Comparison of ENCODE assay signal across 8 cellular contexts in the genomic region with DNA sequence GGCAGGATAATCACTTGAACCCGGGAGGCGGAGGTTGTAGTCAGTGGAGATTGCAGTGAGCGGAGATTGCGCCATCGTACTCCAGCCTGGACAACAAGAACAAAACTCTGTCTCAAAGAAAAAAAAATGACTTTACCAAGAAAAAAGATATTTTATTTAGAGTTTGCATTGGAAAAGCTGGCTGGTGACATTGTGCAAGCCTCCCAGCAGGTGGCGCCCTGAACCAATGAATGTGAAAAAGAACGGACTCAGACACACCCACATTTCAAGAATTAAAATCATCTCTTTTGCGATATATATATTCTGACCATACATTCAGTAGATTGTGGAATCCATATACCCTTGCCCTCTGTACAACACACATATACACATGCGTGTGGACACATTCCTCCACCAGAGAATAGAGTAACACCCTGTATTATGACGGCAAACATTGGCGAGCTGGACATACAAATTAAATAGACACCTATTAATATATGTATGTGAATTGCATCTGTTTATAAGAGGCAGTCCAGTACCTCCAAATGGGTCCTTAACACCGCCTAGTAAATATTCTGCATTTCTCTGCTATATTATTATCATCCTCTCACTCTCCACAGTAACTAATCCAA. TPM values are rescaled to one million over a fixed set of nuclear protein-coding genes. Genes with fewer than 3 reads are reported as not detected.
A peak's percentile ranks its signal among the peaks of the same experiment; 100 is the strongest.
DNase-seq lines count a peak whose midpoint lies in the region; ATAC-seq and TF ChIP-seq lines count a peak whose summit lies in the region.

No MANE protein-coding gene starts in this region.

- ATAC-seq in GM18868 (IDR thresholded peaks at IDR 0.05; ENCODE audit: unreplicated experiment), result no peak

- H3K4me3 ChIP-seq in MG63 (no peak overlapping the region), astrocyte of the spinal cord (ENCODE audit: low read depth, low read length) (no peak overlapping the region)

- H3K27me3 ChIP-seq in MG63, result peaks cover 3% of the 10 kb centered on the region; the same call in 1 of the 2 replicates

- in situ Hi-C loops in astrocyte of the spinal cord (cut with HindIII; ENCODE audit: low sequenced_read_pairs), result no loop called here

- no peaks in the 10 kb centered on the region for H3K9me3 ChIP-seq in MG63

- H3K36me3 ChIP-seq in MG63, result no peaks in the 10 kb centered on the region

- DNase-seq in NCI-H187 (lab: John Stamatoyannopoulos, UW), result peak; percentile 16 to 21
- no peak for DNase-seq in NCI-H187 treated with DMSO at 0.1 percent for 48 hours (lab: John Stamatoyannopoulos, UW)
- DNase-seq in MG63, result peak; percentile 49
- peak; percentile 36 for DNase-seq in T1000 (lab: John Stamatoyannopoulos, UW)
- DNase-seq in astrocyte of the spinal cord (ENCODE audit: low read depth, low spot score), result peak; percentile 63
- peak; percentile 52 to 56 for DNase-seq in hippocampal formation (lab: John Stamatoyannopoulos, UW)
- peak; percentile 20 for DNase-seq in smooth muscle cell of the brain vasculature (ENCODE audit: low read depth, low spot score)

- peak; percentile 88 for TF ChIP-seq CTCF in astrocyte of the spinal cord (IDR thresholded peaks at IDR 0.05; ENCODE audit: low read depth, low read length)

RNA-seq across cellular contexts. Expression of a gene that starts 39.0 kb away (rescaled TPM):
- not detected in 2 replicates for total RNA-seq in MG63 (2014; rRNA removed; shearing (Covaris generic); ENCODE audit: low replicate concordance)

RNA-seq across cellular contexts. Expression of a gene that starts 55.8 kb away (rescaled TPM):
- total RNA-seq in MG63 (2014; rRNA removed; shearing (Covaris generic); ENCODE audit: low replicate concordance), result not detected in 2 replicates
